In the genomic region with DNA sequence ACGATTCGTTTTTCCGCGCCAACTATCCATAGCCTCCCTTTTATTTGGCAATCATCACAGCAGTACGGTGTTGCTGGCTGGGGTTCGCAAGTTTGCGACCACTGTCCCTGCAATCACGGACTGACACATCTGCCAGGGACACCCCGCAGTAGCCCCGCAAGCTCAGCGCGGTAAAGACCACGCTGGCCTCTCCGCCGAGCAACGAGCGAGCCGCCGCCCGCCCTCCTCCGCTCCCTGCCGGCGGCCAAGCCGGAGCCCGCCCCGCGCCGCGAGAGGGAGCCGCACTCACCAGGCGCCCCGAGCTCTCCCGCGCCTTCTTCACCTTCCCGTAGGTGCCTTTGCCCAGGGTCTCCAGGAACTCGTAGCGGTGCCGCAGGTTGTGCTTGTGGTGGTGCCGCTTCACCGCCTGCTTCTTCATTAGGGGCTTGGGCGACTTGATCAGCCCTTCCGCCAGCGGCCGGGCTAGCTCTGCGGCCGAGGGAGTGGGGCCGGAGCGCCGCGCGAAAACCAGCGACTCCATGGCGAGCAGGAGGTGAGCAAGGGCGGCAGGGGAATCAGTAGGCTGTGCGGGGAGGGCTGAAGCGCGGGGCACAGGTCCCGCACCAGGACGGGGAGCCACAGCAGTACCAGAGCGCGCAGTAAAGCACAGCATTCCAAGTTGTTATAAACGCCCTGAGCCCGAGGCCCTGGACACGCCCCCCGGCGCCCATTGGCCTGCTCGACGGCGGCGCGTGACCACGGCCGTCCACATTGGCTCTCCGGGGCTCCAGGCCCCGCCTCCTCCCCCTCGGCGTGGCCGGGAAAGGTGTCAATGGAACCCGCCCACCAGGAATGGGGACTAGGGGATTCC, we compare ENCODE assay signal across 9 cellular contexts. TPM values are rescaled to one million over a fixed set of nuclear protein-coding genes. Genes with fewer than 3 reads are reported as not detected.
DNase-seq lines count a peak whose midpoint lies in the region; ATAC-seq, FAIRE-seq and TF ChIP-seq lines count a peak whose summit lies in the region.
"Had no signal": no experiment of that assay in that cellular context is flagged by ENCODE, and none has a peak within 500 bp of the region (broad histone marks: within the 10 kb centered on the region; RNA-seq: fewer than 3 reads in every experiment).

A gene (minus strand): TSS at position 637 of the 850 bp plus-strand sequence. CDS start 117 bp downstream, at position 520.

- no peaks in the 10 kb centered on the region for H3K9me3 ChIP-seq in esophagus (ENCODE audit: control insufficient read depth in 2 of 2, insufficient read depth in 1 of 2, low read depth in 1 of 2, low read length in 1 of 2)
- no peaks in the 10 kb centered on the region for H3K9me3 ChIP-seq in mucosa of descending colon

- H3K27me3 ChIP-seq in esophagus (ENCODE audit: control insufficient read depth in 1 of 2, insufficient read depth in 2 of 2, low read length in 2 of 2): no peaks in the 10 kb centered on the region

- no peaks in the 10 kb centered on the region for H3K36me3 Mint-ChIP-seq in activated T-cell treated with anti-CD3 and anti-CD28 coated beads, Interleukin-2, amount 50 U/mL, for 4 hours (ENCODE audit: insufficient read depth)

- H3K4me1 ChIP-seq in esophagus (ENCODE audit: control insufficient read depth in 2 of 2, insufficient read depth in 2 of 2, low read length in 1 of 2) (peaks cover 4 to 21% of the 10 kb centered on the region in 2 donors), mucosa of descending colon (ENCODE audit: low read depth) (peaks cover 34% of the 10 kb centered on the region)

- DNase-seq in D721Med (ENCODE audit: insufficient read length, low spot score) (peak; percentile 96), HT1080 (ENCODE audit: low read depth) (peak; percentile 85), OCI-M1 (lab: John Stamatoyannopoulos, UW) (peak; percentile 69), mucosa of descending colon (peak; percentile 98)
- DNase-seq in activated T-cell treated with anti-CD3 and anti-CD28 coated beads, Interleukin-2, amount 50 U/mL, for 4 hours: peak; percentile 83
- peak; percentile 71 to 76 for DNase-seq in stimulated activated CD8-positive, alpha-beta memory T cell treated with anti-CD3 and anti-CD28 coated beads, Interleukin-2, amount 100 ng/mL, for 48 hours (ENCODE audit: low read depth in 2 of 2)

- no peak for FAIRE-seq in D721Med (lab: Jason Lieb, UNC)
- FAIRE-seq: colon had no signal

- WGBS in esophagus, 2 donors: 0 to 1% methylated on average over 74 to 79 of the region's 79 CpGs

- H3K4me3 Mint-ChIP-seq in activated T-cell treated with anti-CD3 and anti-CD28 coated beads, Interleukin-2, amount 50 U/mL, for 4 hours: peak within 1 kb of the TSS; percentile 91

- H3K27ac ChIP-seq in esophagus (ENCODE audit: low read depth in 2 of 2, low read length in 1 of 2): peak within 1 kb of the TSS; percentile 92

- H3K4me3 ChIP-seq in esophagus (ENCODE audit: low read depth in 1 of 2, low read length in 2 of 2) (peak within 1 kb of the TSS; percentile 75 to 97), mucosa of descending colon (peak within 1 kb of the TSS; percentile 83)

- no peak for TF ChIP-seq CTCF in D721Med (IDR thresholded peaks at IDR 0.05; ENCODE audit: insufficient read depth, missing control alignments)
- no peak for TF ChIP-seq CTCF in mucosa of descending colon (IDR thresholded peaks at IDR 0.05)

- H3K9me3 Mint-ChIP-seq in activated T-cell treated with anti-CD3 and anti-CD28 coated beads, Interleukin-2, amount 50 U/mL, for 4 hours: no peaks in the 10 kb centered on the region

- intact Hi-C loops in mucosa of descending colon (cut with DNase I, micrococcal nuclease): no loop called here

- peak; percentile 88 to 90 for ATAC-seq in activated T-cell treated with anti-CD3 and anti-CD28 coated beads, Interleukin-2, amount 50 U/mL, for 4 hours
- ATAC-seq in mucosa of descending colon (peak; percentile 76), HG02870 (IDR thresholded peaks at IDR 0.05; ENCODE audit: unreplicated experiment) (no peak)

- H3K36me3 ChIP-seq in esophagus (ENCODE audit: control insufficient read depth in 2 of 2, insufficient read depth in 2 of 2, low read length in 1 of 2) (no peaks in the 10 kb centered on the region), mucosa of descending colon (ENCODE audit: low read depth) (no peaks in the 10 kb centered on the region)

- peaks cover 71% of the 10 kb centered on the region for H3K4me1 Mint-ChIP-seq in activated T-cell treated with anti-CD3 and anti-CD28 coated beads, Interleukin-2, amount 50 U/mL, for 4 hours (ENCODE audit: low read depth)

- H3K27me3 Mint-ChIP-seq in activated T-cell treated with anti-CD3 and anti-CD28 coated beads, Interleukin-2, amount 50 U/mL, for 4 hours (ENCODE audit: low read depth): no peaks in the 10 kb centered on the region

RNA-seq across cellular contexts. Expression of the gene that starts here (rescaled TPM):
- 1.8 and 2.2 TPM in 2 replicates for total RNA-seq in HT1080 (2014; rRNA removed; shearing (Covaris generic))
- polyA plus RNA-seq in HT1080 (2015; cell fraction: cytosol; rRNA removed): 4.7 TPM in 2 replicates
- polyA plus RNA-seq in HT1080 (2015; cell fraction: nucleus; rRNA removed): 10.2 and 11.0 TPM in 2 replicates
- 1 to 10 TPM; 1.4 to 1.7 (median 1.5) TPM for total RNA-seq in activated T-cell treated with anti-CD3 and anti-CD28 coated beads, Interleukin-2, amount 50 U/mL, for 4 hours
- polyA plus RNA-seq in esophagus: 10 to 100 TPM; 14.7 to 28.3 TPM
- 10 to 100 TPM; 16.5 to 50.8 (median 29.5) TPM for total RNA-seq in mucosa of descending colon
